Comparison of ENCODE assay signal across 1 cellular context in genomic region chr10:112964482-112964881, GRCh38.
TF ChIP-seq lines count a peak whose summit lies in the region.

No MANE protein-coding gene starts in this region.

TF ChIP-seq in GM23338, 12 proteins besides CTCF, POLR2A, EP300 and RAD21 (continued from another document):
- TF ChIP-seq ZNF462 (CRISPR knock-in tag; IDR thresholded peaks at IDR 0.05) (no peak), ETS1 (IDR thresholded peaks at IDR 0.05) (no peak)
